In genomic region chr12:114046236-114046998, GRCh38 we compare ENCODE assay signal across 22 cellular contexts.
DNase-seq lines count a peak whose midpoint lies in the region; FAIRE-seq and TF ChIP-seq lines count a peak whose summit lies in the region.
"Had no signal": no experiment of that assay in that cellular context is flagged by ENCODE, and none has a peak within 500 bp of the region (broad histone marks: within the 10 kb centered on the region; RNA-seq: fewer than 3 reads in every experiment).

No MANE protein-coding gene starts in this region.

- no peak overlapping the region for H2BK20ac ChIP-seq in H1 (ENCODE audit: low read length)

- 74% methylated on average over 6 of the region's 6 CpGs; no CpG with 5 or more reads in 1 of the 2 experiments for WGBS in H1 (ENCODE audit: extremely low coverage in 1 of 2, insufficient coverage in 1 of 2, insufficient read length in 1 of 2, insufficient replicate concordance in 2 of 2, low coverage in 1 of 2, low lambda C conversion rate in 2 of 2, missing lambda C conversion rate in 1 of 2), 2 experiments

- H2BK12ac ChIP-seq in H1 (ENCODE audit: low read depth, low read length): no peak overlapping the region

- H3K18ac ChIP-seq in H1 (ENCODE audit: extremely low read depth, low read length): no peak overlapping the region

- no peak overlapping the region for H3K56ac ChIP-seq in H1 (replicated peaks; ENCODE audit: insufficient read length, low read depth, low read length)

- no peak for FAIRE-seq in H1 (lab: Jason Lieb, UNC)
- FAIRE-seq: A204.1, G401.6, GM12878, GM19239, H54 had no signal

- DNase-seq in NCI-H69 (lab: John Stamatoyannopoulos, UW) (peak; percentile 60), H1 (ENCODE audit: low read depth in 1 of 2, low spot score in 2 of 2) (no peak), neural progenitor cell (ENCODE audit: low spot score) (no peak), germinal center (ENCODE audit: low spot score) (no peak), NCI-H2171 (lab: John Stamatoyannopoulos, UW) (no peak), A172 (ENCODE audit: low spot score) (no peak)
- DNase-seq: Caco-2; CD4-positive, CD25-positive, alpha-beta regulatory T cell; CD8-positive, alpha-beta T cell; DMS153; DND-41; GM23248; HFFc6 had no signal

- H3K4me2 ChIP-seq in H1 (ENCODE audit: insufficient read depth in 1 of 2, low read depth in 2 of 2, low read length in 2 of 2) (peak overlapping the region; percentile 2 to 20; a peak in 1 of 4 replicates), neural progenitor cell (peak overlapping the region; percentile 31)
- H3K4me2 ChIP-seq: BLaER1 had no signal

- peaks cover 2% of the 10 kb centered on the region; the same call in 1 of the 2 replicates for H3K23me2 ChIP-seq in H1 (ENCODE audit: low read depth, low read length)

- no peaks in the 10 kb centered on the region for H3K36me3 Mint-ChIP-seq in neural progenitor cell
- H3K36me3 Mint-ChIP-seq: CD4-positive, CD25-positive, alpha-beta regulatory T cell; CD8-positive, alpha-beta T cell had no signal

- no peak for TF ChIP-seq RAD21 in H1 (IDR thresholded peaks at IDR 0.05 in 1 of 2, conservative IDR thresholded peaks at IDR 0.05 in 1 of 2; ENCODE audit: low read depth in 2 of 2, low read length in 2 of 2)

- peaks cover 5% of the 10 kb centered on the region for H3K4me1 Mint-ChIP-seq in neural progenitor cell
- H3K4me1 Mint-ChIP-seq: B cell; CD4-positive, CD25-positive, alpha-beta regulatory T cell had no signal

- no peak for TF ChIP-seq CTCF in H1 (IDR thresholded peaks at IDR 0.05; ENCODE audit: control extremely low read depth in 1 of 3, insufficient read depth in 1 of 3, low read depth in 1 of 3, low read length in 3 of 3)
- no peak for TF ChIP-seq CTCF in neural progenitor cell (IDR thresholded peaks at IDR 0.05)

- no peak for TF ChIP-seq EP300 in H1 (IDR thresholded peaks at IDR 0.05; ENCODE audit: borderline replicate concordance in 1 of 2, low read depth in 2 of 2, low read length in 2 of 2)

- H3K9me3 Mint-ChIP-seq in neural progenitor cell: no peaks in the 10 kb centered on the region
- H3K9me3 Mint-ChIP-seq: CD8-positive, alpha-beta T cell; HFFc6 had no signal

- no peak overlapping the region for H3K27ac Mint-ChIP-seq in neural progenitor cell
- H3K27ac Mint-ChIP-seq: B cell; CD4-positive, CD25-positive, alpha-beta regulatory T cell; CD8-positive, alpha-beta T cell had no signal

- H4K8ac ChIP-seq in H1 (ENCODE audit: extremely low read depth, insufficient read depth, low read length): no peak overlapping the region

- peaks cover 19% of the 10 kb centered on the region for H3F3A ChIP-seq in neural progenitor cell (ENCODE audit: low read depth)

- H3K9me3 ChIP-seq in H1 (ENCODE audit: insufficient read depth in 2 of 2, low read depth in 1 of 2, low read length in 1 of 2) (no peaks in the 10 kb centered on the region), neural progenitor cell (ENCODE audit: low read depth) (no peaks in the 10 kb centered on the region)
- H3K9me3 ChIP-seq: BLaER1, Caco-2, HAP-1 had no signal

- H3K27me3 ChIP-seq in H1 (replicated peaks in 1 of 4; ENCODE audit: control insufficient read depth in 3 of 4, extremely low read depth in 1 of 4, insufficient read depth in 3 of 4, low read length in 3 of 4) (0 out of 7 replicates have a peak, but pooled peaks cover 0 to 3% (median 0%) of the 10 kb centered on the region in 4 experiments), neural progenitor cell (no peaks in the 10 kb centered on the region)
- H3K27me3 ChIP-seq: BLaER1 had no signal

- H2BK120ac ChIP-seq in H1 (replicated peaks; ENCODE audit: low read depth, low read length): no peak overlapping the region

- POLR2A ChIA-PET in H1 (lab: Charles Lee; ENCODE audit: partially characterized antibody): no interaction called here

- no peak overlapping the region for H3K14ac ChIP-seq in H1 (ENCODE audit: insufficient read length)

- H3K9ac ChIP-seq in H1 (replicated peaks in 1 of 4; ENCODE audit: extremely low read depth in 1 of 4, low read depth in 3 of 4, low read length in 3 of 4) (no peak overlapping the region), neural progenitor cell (no peak overlapping the region)
- H3K9ac ChIP-seq: BLaER1, GM23248 had no signal

- H3K4ac ChIP-seq in H1 (replicated peaks; ENCODE audit: insufficient read length, low read depth, low read length): no peak overlapping the region

- H3K4me3 ChIP-seq in H1 (ENCODE audit: extremely low read depth in 1 of 4, insufficient read depth in 2 of 4, low read depth in 3 of 4, low read length in 4 of 4) (no peak overlapping the region), neural progenitor cell (no peak overlapping the region)
- H3K4me3 ChIP-seq: BLaER1, GM12878, GM23248, HAP-1 had no signal

- H3K4me1 ChIP-seq in H1 (replicated peaks in 1 of 4; ENCODE audit: control insufficient read depth in 3 of 4, insufficient read depth in 4 of 4, low read length in 3 of 4): peaks cover 0 to 13% (median 8%) of the 10 kb centered on the region in 4 experiments; a peak in 3 of 7 replicates
- peaks cover 25% of the 10 kb centered on the region for H3K4me1 ChIP-seq in neural progenitor cell
- H3K4me1 ChIP-seq: Caco-2, HAP-1 had no signal

- H4K5ac ChIP-seq in H1 (ENCODE audit: insufficient read length, low read depth, low read length): no peak overlapping the region

- H4K91ac ChIP-seq in H1 (replicated peaks; ENCODE audit: insufficient read length, low read length): no peak overlapping the region

- CTCF ChIA-PET in H1 (lab: Charles Lee; ENCODE audit: partially characterized antibody): interaction anchor here (0.9 to 1.7 kb wide), 8 partner anchors 22 to 96 kb away, joined by 3 to 5 read pairs (median 4); no protein-coding TSS in a partner anchor

- no peak overlapping the region for H2BK15ac ChIP-seq in H1 (ENCODE audit: low read length)

- H3K79me2 ChIP-seq in H1 (ENCODE audit: control insufficient read depth in 1 of 2, insufficient read depth in 2 of 2, low read length in 2 of 2) (no peaks in the 10 kb centered on the region), neural progenitor cell (ENCODE audit: low read depth) (no peaks in the 10 kb centered on the region)

- H3K23ac ChIP-seq in H1 (ENCODE audit: insufficient read length): no peak overlapping the region

- H3K36me3 ChIP-seq in H1 (ENCODE audit: control insufficient read depth in 2 of 4, insufficient read depth in 4 of 4, low read length in 3 of 4) (no peaks in the 10 kb centered on the region), neural progenitor cell (no peaks in the 10 kb centered on the region)
- H3K36me3 ChIP-seq: BLaER1, HAP-1 had no signal

- H2AFZ ChIP-seq in H1 (ENCODE audit: low read length) (no peak overlapping the region), neural progenitor cell (replicated peaks) (no peak overlapping the region)
- H2AFZ ChIP-seq: GM23248 had no signal

- H4K20me1 ChIP-seq in H1 (replicated peaks in 1 of 2; ENCODE audit: control insufficient read depth in 1 of 2, insufficient read depth in 2 of 2, low read length in 2 of 2): no peaks in the 10 kb centered on the region
- H4K20me1 ChIP-seq in neural progenitor cell (ENCODE audit: low read depth): no peaks in the 10 kb centered on the region
- H4K20me1 ChIP-seq: BLaER1 had no signal

- H3K27ac ChIP-seq in H1 (ENCODE audit: low read depth, low read length) (no peak overlapping the region), neural progenitor cell (no peak overlapping the region)
- H3K27ac ChIP-seq: BLaER1, C4-2B, GM23248 had no signal

- no peak overlapping the region for H3K4me3 Mint-ChIP-seq in neural progenitor cell
- H3K4me3 Mint-ChIP-seq: B cell; CD4-positive, CD25-positive, alpha-beta regulatory T cell; CD8-positive, alpha-beta T cell had no signal

- no peak overlapping the region for H2BK5ac ChIP-seq in H1 (ENCODE audit: low read depth, low read length)

- H3K79me1 ChIP-seq in H1 (ENCODE audit: low read depth, low read length): no peaks in the 10 kb centered on the region

- no peak for TF ChIP-seq POLR2A in H1 (IDR thresholded peaks at IDR 0.05; ENCODE audit: control extremely low read depth in 1 of 2, low read depth in 2 of 2, low read length in 2 of 2)

- H2AK5ac ChIP-seq in H1 (ENCODE audit: low read depth, low read length): no peak overlapping the region

- H3K27me3 Mint-ChIP-seq in neural progenitor cell (ENCODE audit: insufficient read depth, low read depth): peaks cover 6% of the 10 kb centered on the region
- H3K27me3 Mint-ChIP-seq: CD4-positive, CD25-positive, alpha-beta regulatory T cell had no signal

TF ChIP-seq in H1, 55 proteins besides CTCF, POLR2A, EP300 and RAD21:
- TF ChIP-seq NANOG (IDR thresholded peaks at IDR 0.05; ENCODE audit: insufficient read depth, low read depth, low read length, poor library complexity, severe bottlenecking) (no peak), SP1 (IDR thresholded peaks at IDR 0.05; ENCODE audit: low read depth, low read length) (no peak), TCF12 (IDR thresholded peaks at IDR 0.05; ENCODE audit: low read depth, low read length) (no peak), SP4 (IDR thresholded peaks at IDR 0.05; ENCODE audit: low read length) (no peak), SIRT6 (IDR thresholded peaks at IDR 0.05; ENCODE audit: low read length) (no peak), HDAC2 (IDR thresholded peaks at IDR 0.05; ENCODE audit: borderline replicate concordance in 1 of 2, low read depth in 2 of 2, low read length in 2 of 2) (no peak), SIN3A (conservative IDR thresholded peaks at IDR 0.05 in 1 of 2, IDR thresholded peaks at IDR 0.05 in 1 of 2; ENCODE audit: low read depth in 1 of 2, low read length in 2 of 2) (no peak), POU5F1 (IDR thresholded peaks at IDR 0.05; ENCODE audit: low read depth, low read length) (no peak), JUN (IDR thresholded peaks at IDR 0.05; ENCODE audit: low read depth, low read length) (no peak), ATF3 (IDR thresholded peaks at IDR 0.05; ENCODE audit: insufficient read depth, low read depth, low read length) (no peak), KDM1A (IDR thresholded peaks at IDR 0.05; ENCODE audit: borderline replicate concordance, low read length) (no peak), ASH2L (IDR thresholded peaks at IDR 0.05; ENCODE audit: low read length) (no peak), ZNF274 (IDR thresholded peaks at IDR 0.05; ENCODE audit: borderline replicate concordance, extremely low read depth, low read length) (no peak), KDM4A (IDR thresholded peaks at IDR 0.05; ENCODE audit: low read depth, low read length, severe bottlenecking) (no peak), PHF8 (conservative IDR thresholded peaks at IDR 0.05; ENCODE audit: low read depth, low read length) (no peak), HDAC6 (IDR thresholded peaks at IDR 0.05; ENCODE audit: low read depth, low read length) (no peak), SIX5 (IDR thresholded peaks at IDR 0.05; ENCODE audit: low read depth, low read length) (no peak)
TF ChIP-seq in H1: peak in this region for 0.
